Comparison of ENCODE assay signal across 1 cellular context in the genomic region with DNA sequence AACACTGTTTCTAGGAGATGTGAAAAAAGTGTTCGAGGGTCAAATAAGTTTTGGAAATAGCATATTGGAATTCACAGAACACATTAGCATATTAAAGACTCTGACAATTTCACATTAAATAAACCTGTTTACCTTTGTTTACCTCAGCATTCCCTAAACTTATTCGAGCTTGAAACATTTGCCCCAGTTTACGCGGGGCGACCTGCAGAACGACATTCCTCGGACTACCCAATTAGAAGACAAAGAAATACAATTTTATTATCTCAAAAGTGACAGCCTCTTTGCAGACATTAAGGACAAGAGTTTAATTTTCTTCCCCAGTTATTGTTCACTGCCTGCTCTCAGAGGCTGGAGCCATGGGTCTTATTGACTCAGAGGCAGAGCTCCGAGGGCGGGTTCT.
A peak's percentile ranks its signal among the peaks of the same experiment; 100 is the strongest.
TF ChIP-seq lines count a peak whose summit lies in the region.

No MANE protein-coding gene starts in this region.

TF ChIP-seq in WTC11, 78 proteins besides CTCF, POLR2A, EP300 and RAD21:
- TF ChIP-seq TEAD1 (CRISPR knock-in tag; IDR thresholded peaks at IDR 0.05) (peak; percentile 30; the same call in 1 of the 2 replicates), ZNF425 (CRISPR knock-in tag; conservative IDR thresholded peaks at IDR 0.05) (no peak)
